In the genomic region with DNA sequence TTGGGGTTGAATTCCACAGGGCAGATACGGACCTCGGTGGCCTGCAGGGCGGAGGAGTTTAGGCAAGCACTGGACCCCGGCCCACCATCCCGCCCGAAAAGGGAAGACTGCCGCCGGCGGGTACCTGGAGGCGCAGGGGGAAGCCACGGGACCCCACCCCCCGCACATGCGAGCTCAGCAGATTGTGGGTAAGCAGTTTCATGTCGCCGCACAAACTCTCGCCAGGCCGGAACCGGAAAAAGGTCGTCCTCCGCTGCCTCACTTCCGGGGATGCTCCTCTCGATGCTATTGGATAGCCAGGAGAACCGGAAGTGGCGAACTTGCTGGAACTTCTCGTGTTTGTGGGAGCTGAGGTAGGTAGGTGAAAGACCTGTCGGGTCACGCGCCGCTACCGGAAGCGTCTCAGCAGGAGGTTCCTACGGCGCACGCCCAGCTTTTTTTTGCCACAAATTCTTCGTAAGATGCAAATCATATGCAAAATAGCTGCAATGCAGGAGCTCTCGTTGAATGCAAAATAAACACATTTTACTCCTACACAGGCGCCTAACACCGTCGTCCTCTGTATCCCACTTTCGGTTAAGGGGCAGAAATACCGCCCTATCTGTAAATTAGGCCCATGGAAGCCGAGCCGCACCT, we compare ENCODE assay signal across 8 cellular contexts. TPM values are rescaled to one million over a fixed set of nuclear protein-coding genes. Genes with fewer than 3 reads are reported as not detected.
DNase-seq lines count a peak whose midpoint lies in the region; ATAC-seq, FAIRE-seq and TF ChIP-seq lines count a peak whose summit lies in the region.

A gene (minus strand): TSS at position 235 of the 636 bp plus-strand sequence. CDS start 33 bp downstream, at position 202.

- H3K4me1 Mint-ChIP-seq in T-helper 1 cell treated with Interleukin-12 subunit alpha and Interleukin-12 subunit beta and Interleukin-4 antibody, amounts not matched to agents 30 μg/mL and 1 μg/mL, for 36 hours (ENCODE audit: low read depth): peaks cover 31% of the 10 kb centered on the region
- peaks cover 11% of the 10 kb centered on the region for H3K4me1 Mint-ChIP-seq in progenitor cell of endocrine pancreas (ENCODE audit: low read depth)

- H3K4me1 ChIP-seq in urinary bladder (ENCODE audit: insufficient read depth): no peaks in the 10 kb centered on the region

- no peak for FAIRE-seq in GM12892 (lab: Jason Lieb, UNC)

- under 1% methylated on average over 43 of the region's 43 CpGs for WGBS in urinary bladder

- H3K27ac ChIP-seq in urinary bladder (ENCODE audit: low read depth): peak within 1 kb of the TSS; percentile 97

- H3K27me3 Mint-ChIP-seq in T-helper 1 cell treated with Interleukin-12 subunit alpha and Interleukin-12 subunit beta and Interleukin-4 antibody, amounts not matched to agents 30 μg/mL and 1 μg/mL, for 36 hours (ENCODE audit: low read depth): no peaks in the 10 kb centered on the region
- no peaks in the 10 kb centered on the region for H3K27me3 Mint-ChIP-seq in progenitor cell of endocrine pancreas

- H3K4me3 ChIP-seq in urinary bladder (ENCODE audit: low read depth, low read length): peak within 1 kb of the TSS; percentile 74

- no peaks in the 10 kb centered on the region for H3K9me3 Mint-ChIP-seq in T-helper 1 cell treated with Interleukin-12 subunit alpha and Interleukin-12 subunit beta and Interleukin-4 antibody, amounts not matched to agents 30 μg/mL and 1 μg/mL, for 36 hours
- H3K9me3 Mint-ChIP-seq in progenitor cell of endocrine pancreas (ENCODE audit: low read depth): no peaks in the 10 kb centered on the region

- intact Hi-C loops in left cardiac atrium (cut with DNase I): no loop called here

- TF ChIP-seq CTCF in progenitor cell of endocrine pancreas (IDR thresholded peaks at IDR 0.05; ENCODE audit: unreplicated experiment): peak; percentile 1

- H3K36me3 Mint-ChIP-seq in T-helper 1 cell treated with Interleukin-12 subunit alpha and Interleukin-12 subunit beta and Interleukin-4 antibody, amounts not matched to agents 30 μg/mL and 1 μg/mL, for 36 hours (ENCODE audit: low read depth): peaks cover 34% of the 10 kb centered on the region
- H3K36me3 Mint-ChIP-seq in progenitor cell of endocrine pancreas (ENCODE audit: insufficient read depth): peaks cover 10% of the 10 kb centered on the region

- TF ChIP-seq POLR2A in GM12892 (IDR thresholded peaks at IDR 0.05; ENCODE audit: low read depth, low read length): peak; percentile 89

- peak within 1 kb of the TSS; percentile 100 for H3K27ac Mint-ChIP-seq in T-helper 1 cell treated with Interleukin-12 subunit alpha and Interleukin-12 subunit beta and Interleukin-4 antibody, amounts not matched to agents 30 μg/mL and 1 μg/mL, for 36 hours
- H3K27ac Mint-ChIP-seq in progenitor cell of endocrine pancreas: peak within 1 kb of the TSS; percentile 100

- H3K36me3 ChIP-seq in urinary bladder (ENCODE audit: insufficient read depth): peaks cover 2% of the 10 kb centered on the region

- DNase-seq in GM12892 (ENCODE audit: insufficient read length) (peak; percentile 90), NCI-H1694 (lab: John Stamatoyannopoulos, UW) (peak; percentile 95), amniotic stem cell (lab: John Stamatoyannopoulos, UW) (peak; percentile 91), left cardiac atrium (peak; percentile 96), progenitor cell of endocrine pancreas (ENCODE audit: low spot score, unreplicated experiment) (peak; percentile 80)

- ATAC-seq in HG02852 (IDR thresholded peaks at IDR 0.05; ENCODE audit: unreplicated experiment) (peak; percentile 68), left cardiac atrium (peak; percentile 85 to 87)

- peak within 1 kb of the TSS; percentile 87 for H3K4me3 Mint-ChIP-seq in T-helper 1 cell treated with Interleukin-12 subunit alpha and Interleukin-12 subunit beta and Interleukin-4 antibody, amounts not matched to agents 30 μg/mL and 1 μg/mL, for 36 hours
- H3K4me3 Mint-ChIP-seq in progenitor cell of endocrine pancreas (ENCODE audit: low read depth): peak within 1 kb of the TSS; percentile 92

RNA-seq across cellular contexts. Expression of the gene that starts here (rescaled TPM):
- polyA plus RNA-seq in GM12892 (2012; ENCODE audit: missing spikeins): 253 TPM
- total RNA-seq in left cardiac atrium (100 to 1,000 TPM in 1 of 2 donors, 10 to 100 TPM in 1; 94.1 to 101 TPM), progenitor cell of endocrine pancreas (137 and 149 TPM in 2 replicates), urinary bladder (124 TPM)
- 245 TPM for polyA plus RNA-seq in urinary bladder

Comparison
In these comparisons a context has a peak if more than half of its experiments do, and no peak if none do; other contexts are left out.
1. Peak in every context shown above with its lines: DNase-seq, ATAC-seq, H3K4me3 ChIP-seq and H3K27ac ChIP-seq.